8 cellular contexts compared by ENCODE assay signal in genomic region chr16:67833418-67834241, GRCh38. TPM values are rescaled to one million over a fixed set of nuclear protein-coding genes. Genes with fewer than 3 reads are reported as not detected.
DNase-seq lines count a peak whose midpoint lies in the region; ATAC-seq and TF ChIP-seq lines count a peak whose summit lies in the region.

No MANE protein-coding gene starts in this region.

- H3K9me3 ChIP-seq in BE2C = no peaks in the 10 kb centered on the region

- no peaks in the 10 kb centered on the region for H3K27me3 Mint-ChIP-seq in activated CD4-positive, alpha-beta T cell treated with anti-CD3 and anti-CD28 coated beads for 36 hours

- POLR2A ChIA-PET in activated CD4-positive, alpha-beta T cell treated with anti-CD3 and anti-CD28 coated beads for 36 hours (lab: Charles Lee) = interaction anchor here (0.9 to 1.8 kb wide), 4 partner anchors 11 to 41 kb away, joined by 3 to 9 read pairs (median 6); partner anchors contain the start of genes NUTF2, RANBP10 and TSNAXIP1

- no peak for TF ChIP-seq CTCF in BE2C (IDR thresholded peaks at IDR 0.05; ENCODE audit: low read depth, low read length)
- no peak for TF ChIP-seq CTCF in choroid plexus epithelial cell (conservative IDR thresholded peaks at IDR 0.05; ENCODE audit: low read depth, low read length)

- H3K4me1 Mint-ChIP-seq in activated CD4-positive, alpha-beta T cell treated with anti-CD3 and anti-CD28 coated beads for 36 hours = peaks cover 9% of the 10 kb centered on the region

- peaks cover 10% of the 10 kb centered on the region for H3K36me3 Mint-ChIP-seq in activated CD4-positive, alpha-beta T cell treated with anti-CD3 and anti-CD28 coated beads for 36 hours (ENCODE audit: low read depth)

- intact Hi-C loops in activated CD4-positive, alpha-beta T cell treated with anti-CD3 and anti-CD28 coated beads for 36 hours (cut with DNase I, micrococcal nuclease) = loop anchor here (1.0 to 2.0 kb wide), 8 partner anchors 9 to 607 kb away; partner anchors contain the start of genes NUTF2 (in 2 of the 2), RANBP10 (in 2 of the 2), TSNAXIP1 (in 2 of the 2) and CENPT (in 1 of the 2)

- DNase-seq in BE2C (peak; percentile 97), GM19238 (ENCODE audit: insufficient read length, low spot score) (peak; percentile 97), NCI-H460 (ENCODE audit: extremely low read depth, low read depth) (peak; percentile 92), choroid plexus epithelial cell (ENCODE audit: low read depth) (peak; percentile 90), left kidney (ENCODE audit: low read depth, low spot score) (peak; percentile 97)
- DNase-seq in activated CD4-positive, alpha-beta T cell treated with anti-CD3 and anti-CD28 coated beads for 36 hours = peak; percentile 97
- peak; percentile 94 for DNase-seq in stimulated activated CD4-positive, alpha-beta T cell treated with anti-CD3 and anti-CD28 coated beads, Interleukin-1b, Interleukin-23, amount 100 ng/mL, for 48 hours

- ATAC-seq in HG03432 (IDR thresholded peaks at IDR 0.05; ENCODE audit: unreplicated experiment) = peak; percentile 96
- ATAC-seq in activated CD4-positive, alpha-beta T cell treated with anti-CD3 and anti-CD28 coated beads for 36 hours = peak; percentile 100

- H3K4me3 Mint-ChIP-seq in activated CD4-positive, alpha-beta T cell treated with anti-CD3 and anti-CD28 coated beads for 36 hours = peak overlapping the region; percentile 87

- CTCF ChIA-PET in activated CD4-positive, alpha-beta T cell treated with anti-CD3 and anti-CD28 coated beads for 36 hours (lab: Charles Lee) = interaction anchor here (0.5 to 4.6 kb wide), 12 partner anchors 10 to 373 kb away, joined by 3 to 37 read pairs (median 4); partner anchors contain the start of genes RANBP10 and TSNAXIP1

- H3K9me3 Mint-ChIP-seq in activated CD4-positive, alpha-beta T cell treated with anti-CD3 and anti-CD28 coated beads for 36 hours (ENCODE audit: low read depth) = no peaks in the 10 kb centered on the region

- H3K4me1 ChIP-seq in BE2C = no peaks in the 10 kb centered on the region

- peak overlapping the region; percentile 88 for H3K4me3 ChIP-seq in BE2C (ENCODE audit: low read depth, low read length)
- peak overlapping the region; percentile 88 for H3K4me3 ChIP-seq in choroid plexus epithelial cell (ENCODE audit: low read depth, low read length)

- no peaks in the 10 kb centered on the region for H3K27me3 ChIP-seq in BE2C

- H3K36me3 ChIP-seq in BE2C = peaks cover 23% of the 10 kb centered on the region

- H3K27ac Mint-ChIP-seq in activated CD4-positive, alpha-beta T cell treated with anti-CD3 and anti-CD28 coated beads for 36 hours = peak overlapping the region; percentile 78

RNA-seq across cellular contexts. Expression of gene THAP11, which starts 8.5 kb away (rescaled TPM):
- 116 TPM for polyA plus RNA-seq in BE2C (2012; ENCODE audit: insufficient read depth, insufficient read length, low read depth)
- total RNA-seq in NCI-H460 (2014; rRNA removed; shearing (Covaris generic)) = 43.6 and 49.4 TPM in 2 replicates
- 52.7 and 72.2 TPM in 2 replicates for polyA plus RNA-seq in NCI-H460 (2014; cell fraction: nucleus; rRNA removed)
- 10 to 100 TPM; 31.8 to 34.5 TPM for total RNA-seq in activated CD4-positive, alpha-beta T cell treated with anti-CD3 and anti-CD28 coated beads for 36 hours

RNA-seq across cellular contexts. Expression of gene NUTF2, which starts 13.1 kb away (rescaled TPM):
- polyA plus RNA-seq in BE2C (2012; ENCODE audit: insufficient read depth, insufficient read length, low read depth) = 355 TPM
- total RNA-seq in NCI-H460 (2014; rRNA removed; shearing (Covaris generic)) = 260 and 267 TPM in 2 replicates
- polyA plus RNA-seq in NCI-H460 (2014; cell fraction: nucleus; rRNA removed) = 105 and 153 TPM in 2 replicates
- 100 to 1,000 TPM; 156 to 249 TPM for total RNA-seq in activated CD4-positive, alpha-beta T cell treated with anti-CD3 and anti-CD28 coated beads for 36 hours

RNA-seq across cellular contexts. Expression of gene CENPT, which starts 13.9 kb away (rescaled TPM):
- polyA plus RNA-seq in BE2C (2012; ENCODE audit: insufficient read depth, insufficient read length, low read depth) = 97.8 TPM
- total RNA-seq in NCI-H460 (2014; rRNA removed; shearing (Covaris generic)) = 26.4 and 28.4 TPM in 2 replicates
- polyA plus RNA-seq in NCI-H460 (2014; cell fraction: nucleus; rRNA removed) = 399 and 483 TPM in 2 replicates
- 10 to 100 TPM; 34.9 to 48.6 TPM for total RNA-seq in activated CD4-positive, alpha-beta T cell treated with anti-CD3 and anti-CD28 coated beads for 36 hours

RNA-seq across cellular contexts. Expression of gene TSNAXIP1, which starts 26.9 kb away (rescaled TPM):
- 0.43 TPM for polyA plus RNA-seq in BE2C (2012; ENCODE audit: insufficient read depth, insufficient read length, low read depth)
- total RNA-seq in NCI-H460 (2014; rRNA removed; shearing (Covaris generic)) = 0.45 TPM in 1 of 2 replicates, not detected in the other
- polyA plus RNA-seq in NCI-H460 (2014; cell fraction: nucleus; rRNA removed) = 2.5 and 3.6 TPM in 2 replicates
- total RNA-seq in activated CD4-positive, alpha-beta T cell treated with anti-CD3 and anti-CD28 coated beads for 36 hours = 1 to 10 TPM in 1 of 2 experiments, under 1 TPM in 1; 0.62 to 1.1 TPM

RNA-seq across cellular contexts. Expression of gene RANBP10, which starts 27.3 kb away (rescaled TPM):
- polyA plus RNA-seq in BE2C (2012; ENCODE audit: insufficient read depth, insufficient read length, low read depth) = 20.5 TPM
- total RNA-seq in NCI-H460 (2014; rRNA removed; shearing (Covaris generic)) = 6.8 and 8.2 TPM in 2 replicates
- 10.1 and 10.7 TPM in 2 replicates for polyA plus RNA-seq in NCI-H460 (2014; cell fraction: nucleus; rRNA removed)
- total RNA-seq in activated CD4-positive, alpha-beta T cell treated with anti-CD3 and anti-CD28 coated beads for 36 hours = 10 to 100 TPM; 15.6 to 18.0 TPM

Comparison
In these comparisons a context has a peak if more than half of its experiments do, and no peak if none do; other contexts are left out.
1. Peak in every context shown above with its lines: DNase-seq, ATAC-seq and H3K4me3 ChIP-seq.